8 cellular contexts compared by ENCODE assay signal in genomic region chr7:111089822-111090426, GRCh38. TPM values are rescaled to one million over a fixed set of nuclear protein-coding genes. Genes with fewer than 3 reads are reported as not detected.
A peak's percentile ranks its signal among the peaks of the same experiment; 100 is the strongest.
DNase-seq lines count a peak whose midpoint lies in the region; ATAC-seq and TF ChIP-seq lines count a peak whose summit lies in the region.

No MANE protein-coding gene starts in this region.

- no peaks in the 10 kb centered on the region for H3K4me1 ChIP-seq in breast epithelium

- no peak overlapping the region for H3K27ac ChIP-seq in AG04450 (ENCODE audit: low read depth, low read length)
- no peak overlapping the region for H3K27ac ChIP-seq in breast epithelium

- H3K4me3 ChIP-seq in AG04450 (ENCODE audit: low read depth, low read length) (no peak overlapping the region), breast epithelium (no peak overlapping the region)

- in situ Hi-C loops in GM13976 (cut with MboI; ENCODE audit: low sequenced_read_pairs, unreplicated experiment), result loop anchor here (25.0 kb wide), 3 partner anchors 397 to 647 kb away; no protein-coding TSS in a partner anchor

- CTCF ChIA-PET in AG04450 (lab: Charles Lee), result interaction anchor here (0.5 to 1.5 kb wide), 9 partner anchors 9 to 646 kb away, joined by 3 to 7 read pairs (median 4); no protein-coding TSS in a partner anchor

- intact Hi-C loops in breast epithelium (cut with DNase I; ENCODE audit: low total_unique reads), result loop anchor here (5.0 kb wide), 1 partner anchor 203 kb away; no protein-coding TSS in a partner anchor
- intact Hi-C loops in left colon (cut with DNase I, micrococcal nuclease), result loop anchor here in 1 of 2 donors (10.0 kb wide), 2 partner anchors 395 to 645 kb away; no protein-coding TSS in a partner anchor

- TF ChIP-seq CTCF in AG04450 (IDR thresholded peaks at IDR 0.05; ENCODE audit: low read depth, low read length) (peak; percentile 83), GM13976 (IDR thresholded peaks at IDR 0.05; ENCODE audit: borderline replicate concordance, control extremely low read depth, extremely low read depth, insufficient read depth, missing control alignments) (peak; percentile 22), breast epithelium (IDR thresholded peaks at IDR 0.05) (peak; percentile 33 to 59 (median 36))

- POLR2A ChIA-PET in AG04450 (lab: Yijun Ruan, JAX), result no interaction called here

- ATAC-seq in HG03280 (IDR thresholded peaks at IDR 0.05; ENCODE audit: unreplicated experiment) (peak; percentile 63), left colon (peak; percentile 44), HG02642 (IDR thresholded peaks at IDR 0.05; ENCODE audit: poor library complexity, unreplicated experiment) (no peak)

- H3K27me3 ChIP-seq in AG04450 (ENCODE audit: control insufficient read depth, insufficient read depth, low read length), result no peaks in the 10 kb centered on the region
- H3K27me3 ChIP-seq in breast epithelium, result no peaks in the 10 kb centered on the region

- no peaks in the 10 kb centered on the region for H3K36me3 ChIP-seq in breast epithelium

- TF ChIP-seq POLR2A in breast epithelium (IDR thresholded peaks at IDR 0.05), result no peak

- H3K9me3 ChIP-seq in AG04450 (ENCODE audit: control insufficient read depth, insufficient read depth, low read length) (no peaks in the 10 kb centered on the region), breast epithelium (no peaks in the 10 kb centered on the region)

- DNase-seq in AG04450 (ENCODE audit: low read depth, low spot score), result no peak
- no peak for DNase-seq in GM13976 (ENCODE audit: low spot score)
- DNase-seq in NCI-H774 (lab: John Stamatoyannopoulos, UW), result peak; percentile 18
- no peak for DNase-seq in breast epithelium (ENCODE audit: low spot score in 2 of 2)
- DNase-seq in left colon, result no peak
- no peak for DNase-seq in T1000 (lab: John Stamatoyannopoulos, UW)

RNA-seq across cellular contexts. Expression of gene LRRN3, which starts 1.0 kb away (rescaled TPM):
- 8.3 and 12.0 TPM in 2 replicates for polyA plus RNA-seq in AG04450 (2011; rRNA removed)
- 4.3 and 7.1 TPM in 2 replicates for polyA minus RNA-seq in AG04450 (2011; rRNA and poly(A)+ RNA removed)
- total RNA-seq in breast epithelium, result 1 to 10 TPM; 1.6 to 2.4 (median 1.6) TPM
- under 1 TPM; 0.09 to 0.20 TPM for total RNA-seq in left colon

Comparison
In these comparisons a context has a peak if more than half of its experiments do, and no peak if none do; other contexts are left out.
1. CTCF ChIP-seq: peak in every context shown above with its lines; median percentile 83 in AG04450; 36 in breast epithelium; 22 in GM13976.